In genomic region chr15:62773369-62774165, GRCh38 we compare ENCODE assay signal across 20 cellular contexts.
A peak's percentile ranks its signal among the peaks of the same experiment; 100 is the strongest.
DNase-seq lines count a peak whose midpoint lies in the region; ATAC-seq and TF ChIP-seq lines count a peak whose summit lies in the region.
"Had no signal": no experiment of that assay in that cellular context is flagged by ENCODE, and none has a peak within 500 bp of the region (broad histone marks: within the 10 kb centered on the region; RNA-seq: fewer than 3 reads in every experiment).

No MANE protein-coding gene starts in this region.

- no peaks in the 10 kb centered on the region for H3K4me1 Mint-ChIP-seq in activated CD4-positive, alpha-beta T cell treated with anti-CD3 and anti-CD28 coated beads, Interleukin-2, amount 10 ng/mL, durations not matched to agents 7 days and 5 days
- no peaks in the 10 kb centered on the region for H3K4me1 Mint-ChIP-seq in activated CD4-positive, alpha-beta T cell treated with anti-CD3 and anti-CD28 coated beads, Interleukin-2, amount 10 ng/mL, durations not matched to agents 24 days and 14 days
- H3K4me1 Mint-ChIP-seq: CD4-positive, alpha-beta memory T cell had no signal

- DNase-seq in activated CD4-positive, alpha-beta T cell treated with anti-CD3 and anti-CD28 coated beads, Interleukin-2, amount 10 ng/mL, durations not matched to agents 7 days and 5 days, result no peak
- DNase-seq in activated CD4-positive, alpha-beta T cell treated with anti-CD3 and anti-CD28 coated beads, Interleukin-2, amount 10 ng/mL, durations not matched to agents 24 days and 14 days, result no peak
- DNase-seq in left colon (no peak), trophoblast cell (no peak), sigmoid colon (no peak), smooth muscle cell (lab: John Stamatoyannopoulos, UW; ENCODE audit: unreplicated experiment) (no peak), NCI-H146 treated with DMSO at 0.1 percent for 48 hours (lab: John Stamatoyannopoulos, UW; ENCODE audit: unreplicated experiment) (no peak)
- DNase-seq: CD4-positive, alpha-beta memory T cell; DMS153; DMS79; GF-D8; GOT3; H7; HFFc6 had no signal

- TF ChIP-seq CTCF in sigmoid colon (IDR thresholded peaks at IDR 0.05), result no peak
- no peak for TF ChIP-seq CTCF in smooth muscle cell (IDR thresholded peaks at IDR 0.05; ENCODE audit: borderline replicate concordance, insufficient read depth, poor library complexity, severe bottlenecking)

- no peaks in the 10 kb centered on the region for H3K27me3 Mint-ChIP-seq in activated CD4-positive, alpha-beta T cell treated with anti-CD3 and anti-CD28 coated beads, Interleukin-2, amount 10 ng/mL, durations not matched to agents 7 days and 5 days
- H3K27me3 Mint-ChIP-seq in activated CD4-positive, alpha-beta T cell treated with anti-CD3 and anti-CD28 coated beads, Interleukin-2, amount 10 ng/mL, durations not matched to agents 24 days and 14 days, result no peaks in the 10 kb centered on the region
- H3K27me3 Mint-ChIP-seq: CD4-positive, alpha-beta memory T cell had no signal

- peak overlapping the region; percentile 18 for H3K4ac ChIP-seq in trophoblast cell (ENCODE audit: low read depth, low read length)

- H3K4me3 ChIP-seq in trophoblast cell (ENCODE audit: low read depth, low read length) (no peak overlapping the region), sigmoid colon (no peak overlapping the region), smooth muscle cell (no peak overlapping the region)
- H3K4me3 ChIP-seq: A549, BLaER1 had no signal

- H3K4me3 Mint-ChIP-seq in activated CD4-positive, alpha-beta T cell treated with anti-CD3 and anti-CD28 coated beads, Interleukin-2, amount 10 ng/mL, durations not matched to agents 7 days and 5 days, result no peak overlapping the region
- H3K4me3 Mint-ChIP-seq in activated CD4-positive, alpha-beta T cell treated with anti-CD3 and anti-CD28 coated beads, Interleukin-2, amount 10 ng/mL, durations not matched to agents 24 days and 14 days, result no peak overlapping the region
- H3K4me3 Mint-ChIP-seq: CD14-positive monocyte; CD4-positive, alpha-beta memory T cell; HFFc6 had no signal

- peak overlapping the region; percentile 67 for H2BK120ac ChIP-seq in trophoblast cell (ENCODE audit: insufficient read depth, low read length, poor library complexity)

- H4K8ac ChIP-seq in trophoblast cell (ENCODE audit: low read depth, low read length), result peak overlapping the region; percentile 44

- peak; percentile 73 for ATAC-seq in left colon
- ATAC-seq: A549, HCT116, HepG2 had no signal

- H2BK5ac ChIP-seq in trophoblast cell (ENCODE audit: low read depth, low read length, poor library complexity), result peak overlapping the region; percentile 75

- H3K36me3 ChIP-seq in trophoblast cell (ENCODE audit: control insufficient read depth in 1 of 2, insufficient read depth in 2 of 2, low read length in 2 of 2), result peaks cover 10 to 25% of the 10 kb centered on the region in 2 experiments
- peaks cover 0 to 10% (median 2%) of the 10 kb centered on the region in 4 donors for H3K36me3 ChIP-seq in sigmoid colon
- no peaks in the 10 kb centered on the region for H3K36me3 ChIP-seq in smooth muscle cell (ENCODE audit: low read depth)
- H3K36me3 ChIP-seq: BLaER1 had no signal

- peak overlapping the region; percentile 37 for H3K18ac ChIP-seq in trophoblast cell (ENCODE audit: low read length)

- H3K4me1 ChIP-seq in trophoblast cell (ENCODE audit: control insufficient read depth in 1 of 2, insufficient read depth in 2 of 2, low read length in 2 of 2) (peaks cover 10 to 12% of the 10 kb centered on the region in 2 experiments), sigmoid colon (peaks cover 0 to 18% (median 15%) of the 10 kb centered on the region in 4 donors), smooth muscle cell (ENCODE audit: low read depth) (peaks cover 12% of the 10 kb centered on the region)
- H3K4me1 ChIP-seq: A549, BLaER1 had no signal

- peak overlapping the region; percentile 75 for H2BK12ac ChIP-seq in trophoblast cell (ENCODE audit: low read length)

- TF ChIP-seq EP300 in sigmoid colon (IDR thresholded peaks at IDR 0.05), result no peak

- H3K9me3 Mint-ChIP-seq in activated CD4-positive, alpha-beta T cell treated with anti-CD3 and anti-CD28 coated beads, Interleukin-2, amount 10 ng/mL, durations not matched to agents 7 days and 5 days, result no peaks in the 10 kb centered on the region
- H3K9me3 Mint-ChIP-seq in activated CD4-positive, alpha-beta T cell treated with anti-CD3 and anti-CD28 coated beads, Interleukin-2, amount 10 ng/mL, durations not matched to agents 24 days and 14 days, result no peaks in the 10 kb centered on the region
- H3K9me3 Mint-ChIP-seq: CD4-positive, alpha-beta memory T cell; HFFc6 had no signal

- H3K27ac ChIP-seq in trophoblast cell (ENCODE audit: low read depth, low read length) (peak overlapping the region; percentile 78), sigmoid colon (no peak overlapping the region), smooth muscle cell (ENCODE audit: low read depth) (no peak overlapping the region)
- H3K27ac ChIP-seq: 22Rv1, A549, BLaER1 had no signal

- H3K27ac Mint-ChIP-seq in activated CD4-positive, alpha-beta T cell treated with anti-CD3 and anti-CD28 coated beads, Interleukin-2, amount 10 ng/mL, durations not matched to agents 7 days and 5 days, result peak overlapping the region; percentile 22
- no peak overlapping the region for H3K27ac Mint-ChIP-seq in activated CD4-positive, alpha-beta T cell treated with anti-CD3 and anti-CD28 coated beads, Interleukin-2, amount 10 ng/mL, durations not matched to agents 24 days and 14 days
- H3K27ac Mint-ChIP-seq: CD14-positive monocyte; CD4-positive, alpha-beta memory T cell; HFFc6 had no signal

- no peaks in the 10 kb centered on the region for H3K36me3 Mint-ChIP-seq in activated CD4-positive, alpha-beta T cell treated with anti-CD3 and anti-CD28 coated beads, Interleukin-2, amount 10 ng/mL, durations not matched to agents 7 days and 5 days (ENCODE audit: low read depth)
- no peaks in the 10 kb centered on the region for H3K36me3 Mint-ChIP-seq in activated CD4-positive, alpha-beta T cell treated with anti-CD3 and anti-CD28 coated beads, Interleukin-2, amount 10 ng/mL, durations not matched to agents 24 days and 14 days (ENCODE audit: low read depth)
- H3K36me3 Mint-ChIP-seq: CD14-positive monocyte; CD4-positive, alpha-beta memory T cell had no signal

- H2AFZ ChIP-seq in trophoblast cell (ENCODE audit: insufficient read depth, low read length, poor library complexity), result no peak overlapping the region
- no peak overlapping the region for H2AFZ ChIP-seq in smooth muscle cell (ENCODE audit: low read depth)

- H3K14ac ChIP-seq in trophoblast cell (ENCODE audit: low read length), result peak overlapping the region; percentile 38

- CTCF ChIA-PET in activated CD4-positive, alpha-beta T cell treated with anti-CD3 and anti-CD28 coated beads, Interleukin-2, amount 10 ng/mL, durations not matched to agents 7 days and 5 days (lab: Charles Lee), result no interaction called here

- no peak overlapping the region for H4K12ac ChIP-seq in trophoblast cell (ENCODE audit: low read depth, low read length)

- H3F3A ChIP-seq in smooth muscle cell (ENCODE audit: low read depth), result peaks cover 13% of the 10 kb centered on the region

- H4K20me1 ChIP-seq in smooth muscle cell (ENCODE audit: low read depth), result no peaks in the 10 kb centered on the region
- H4K20me1 ChIP-seq: BLaER1 had no signal

- peaks cover 5% of the 10 kb centered on the region for H3K79me2 ChIP-seq in trophoblast cell (ENCODE audit: control insufficient read depth, insufficient read depth, low read length, poor library complexity)
- no peaks in the 10 kb centered on the region for H3K79me2 ChIP-seq in smooth muscle cell (ENCODE audit: low read depth)

- no CpG with 5 or more reads among the region's 12 CpGs for WGBS in trophoblast cell (ENCODE audit: extremely low coverage, insufficient coverage, insufficient read length)
- WGBS in sigmoid colon, 2 donors, result 28 to 78% methylated on average over 12 of the region's 12 CpGs
- 91% methylated on average over 12 of the region's 12 CpGs for WGBS in smooth muscle cell (ENCODE audit: low lambda C conversion rate)

- peak overlapping the region; percentile 77 for H2AK5ac ChIP-seq in trophoblast cell (ENCODE audit: low read length)

- H3K9ac ChIP-seq in trophoblast cell (ENCODE audit: low read length) (no peak overlapping the region), smooth muscle cell (ENCODE audit: low read depth) (no peak overlapping the region)
- H3K9ac ChIP-seq: BLaER1 had no signal

- H4K91ac ChIP-seq in trophoblast cell (ENCODE audit: low read depth, low read length), result peak overlapping the region; percentile 95

- H3K9me3 ChIP-seq in trophoblast cell (ENCODE audit: insufficient read depth, low read depth, low read length) (no peaks in the 10 kb centered on the region), sigmoid colon (no peaks in the 10 kb centered on the region), smooth muscle cell (replicated peaks; ENCODE audit: low read depth) (no peaks in the 10 kb centered on the region)
- H3K9me3 ChIP-seq: A549, BLaER1 had no signal

- H3K23ac ChIP-seq in trophoblast cell (ENCODE audit: low read length), result no peak overlapping the region

- peaks cover 61% of the 10 kb centered on the region for H3K79me1 ChIP-seq in trophoblast cell (ENCODE audit: low read length)

- no peak overlapping the region for H3K4me2 ChIP-seq in trophoblast cell (ENCODE audit: low read length)
- no peak overlapping the region for H3K4me2 ChIP-seq in smooth muscle cell
- H3K4me2 ChIP-seq: A549, BLaER1 had no signal

- intact Hi-C loops in activated CD4-positive, alpha-beta T cell treated with anti-CD3 and anti-CD28 coated beads, Interleukin-2, amount 10 ng/mL, durations not matched to agents 24 days and 14 days (cut with micrococcal nuclease), result no loop called here
- intact Hi-C loops in left colon (cut with DNase I, micrococcal nuclease), result loop anchor here in 1 of 2 donors (10.0 kb wide), 1 partner anchor 71 kb away; no protein-coding TSS in a partner anchor
- intact Hi-C loops in sigmoid colon (cut with DNase I), result no loop called here

- H3K27me3 ChIP-seq in trophoblast cell (ENCODE audit: insufficient read depth, low read length) (no peaks in the 10 kb centered on the region), sigmoid colon (no peaks in the 10 kb centered on the region), smooth muscle cell (ENCODE audit: low read depth) (no peaks in the 10 kb centered on the region)
- H3K27me3 ChIP-seq: BLaER1 had no signal

- no peak for TF ChIP-seq POLR2A in sigmoid colon (IDR thresholded peaks at IDR 0.05)

- POLR2A ChIA-PET in activated CD4-positive, alpha-beta T cell treated with anti-CD3 and anti-CD28 coated beads, Interleukin-2, amount 10 ng/mL, durations not matched to agents 7 days and 5 days (lab: Charles Lee), result no interaction called here
